In genomic region chr2:8659092-8659734, GRCh38 we compare ENCODE assay signal across 1 cellular context.
TF ChIP-seq lines count a peak whose summit lies in the region.

No MANE protein-coding gene starts in this region.

TF ChIP-seq in HepG2, 621 proteins besides CTCF, POLR2A, EP300 and RAD21 (continued from another document and continues in another):
- no peak for TF ChIP-seq ETS1 (CRISPR knock-in tag; IDR thresholded peaks at IDR 0.05)
- TF ChIP-seq BATF2 (CRISPR knock-in tag; IDR thresholded peaks at IDR 0.05), result no peak
- TF ChIP-seq, protein P1, sequence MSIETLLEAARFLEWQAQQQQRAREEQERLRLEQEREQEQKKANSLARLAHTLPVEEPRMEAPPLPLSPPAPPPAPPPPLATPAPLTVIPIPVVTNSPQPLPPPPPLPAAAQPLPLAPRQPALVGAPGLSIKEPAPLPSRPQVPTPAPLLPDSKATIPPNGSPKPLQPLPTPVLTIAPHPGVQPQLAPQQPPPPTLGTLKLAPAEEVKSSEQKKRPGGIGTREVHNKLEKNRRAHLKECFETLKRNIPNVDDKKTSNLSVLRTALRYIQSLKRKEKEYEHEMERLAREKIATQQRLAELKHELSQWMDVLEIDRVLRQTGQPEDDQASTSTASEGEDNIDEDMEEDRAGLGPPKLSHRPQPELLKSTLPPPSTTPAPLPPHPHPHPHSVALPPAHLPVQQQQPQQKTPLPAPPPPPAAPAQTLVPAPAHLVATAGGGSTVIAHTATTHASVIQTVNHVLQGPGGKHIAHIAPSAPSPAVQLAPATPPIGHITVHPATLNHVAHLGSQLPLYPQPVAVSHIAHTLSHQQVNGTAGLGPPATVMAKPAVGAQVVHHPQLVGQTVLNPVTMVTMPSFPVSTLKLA (IDR thresholded peaks at IDR 0.05), result no peak
- no peak for TF ChIP-seq MYNN (CRISPR knock-in tag; IDR thresholded peaks at IDR 0.05; ENCODE audit: low read depth)
- TF ChIP-seq NFE2L2 (IDR thresholded peaks at IDR 0.05; ENCODE audit: low read length), result no peak
- no peak for TF ChIP-seq ZNF275 (CRISPR knock-in tag; IDR thresholded peaks at IDR 0.05; ENCODE audit: borderline replicate concordance)
- TF ChIP-seq HOXA7 (CRISPR knock-in tag; IDR thresholded peaks at IDR 0.05), result no peak
- TF ChIP-seq, protein P2, sequence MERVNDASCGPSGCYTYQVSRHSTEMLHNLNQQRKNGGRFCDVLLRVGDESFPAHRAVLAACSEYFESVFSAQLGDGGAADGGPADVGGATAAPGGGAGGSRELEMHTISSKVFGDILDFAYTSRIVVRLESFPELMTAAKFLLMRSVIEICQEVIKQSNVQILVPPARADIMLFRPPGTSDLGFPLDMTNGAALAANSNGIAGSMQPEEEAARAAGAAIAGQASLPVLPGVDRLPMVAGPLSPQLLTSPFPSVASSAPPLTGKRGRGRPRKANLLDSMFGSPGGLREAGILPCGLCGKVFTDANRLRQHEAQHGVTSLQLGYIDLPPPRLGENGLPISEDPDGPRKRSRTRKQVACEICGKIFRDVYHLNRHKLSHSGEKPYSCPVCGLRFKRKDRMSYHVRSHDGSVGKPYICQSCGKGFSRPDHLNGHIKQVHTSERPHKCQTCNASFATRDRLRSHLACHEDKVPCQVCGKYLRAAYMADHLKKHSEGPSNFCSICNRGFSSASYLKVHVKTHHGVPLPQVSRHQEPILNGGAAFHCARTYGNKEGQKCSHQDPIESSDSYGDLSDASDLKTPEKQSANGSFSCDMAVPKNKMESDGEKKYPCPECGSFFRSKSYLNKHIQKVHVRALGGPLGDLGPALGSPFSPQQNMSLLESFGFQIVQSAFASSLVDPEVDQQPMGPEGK (CRISPR knock-in tag; IDR thresholded peaks at IDR 0.05), result peak; percentile 72
- no peak for TF ChIP-seq ZNF891 (CRISPR knock-in tag; IDR thresholded peaks at IDR 0.05)
- TF ChIP-seq, protein P3, sequence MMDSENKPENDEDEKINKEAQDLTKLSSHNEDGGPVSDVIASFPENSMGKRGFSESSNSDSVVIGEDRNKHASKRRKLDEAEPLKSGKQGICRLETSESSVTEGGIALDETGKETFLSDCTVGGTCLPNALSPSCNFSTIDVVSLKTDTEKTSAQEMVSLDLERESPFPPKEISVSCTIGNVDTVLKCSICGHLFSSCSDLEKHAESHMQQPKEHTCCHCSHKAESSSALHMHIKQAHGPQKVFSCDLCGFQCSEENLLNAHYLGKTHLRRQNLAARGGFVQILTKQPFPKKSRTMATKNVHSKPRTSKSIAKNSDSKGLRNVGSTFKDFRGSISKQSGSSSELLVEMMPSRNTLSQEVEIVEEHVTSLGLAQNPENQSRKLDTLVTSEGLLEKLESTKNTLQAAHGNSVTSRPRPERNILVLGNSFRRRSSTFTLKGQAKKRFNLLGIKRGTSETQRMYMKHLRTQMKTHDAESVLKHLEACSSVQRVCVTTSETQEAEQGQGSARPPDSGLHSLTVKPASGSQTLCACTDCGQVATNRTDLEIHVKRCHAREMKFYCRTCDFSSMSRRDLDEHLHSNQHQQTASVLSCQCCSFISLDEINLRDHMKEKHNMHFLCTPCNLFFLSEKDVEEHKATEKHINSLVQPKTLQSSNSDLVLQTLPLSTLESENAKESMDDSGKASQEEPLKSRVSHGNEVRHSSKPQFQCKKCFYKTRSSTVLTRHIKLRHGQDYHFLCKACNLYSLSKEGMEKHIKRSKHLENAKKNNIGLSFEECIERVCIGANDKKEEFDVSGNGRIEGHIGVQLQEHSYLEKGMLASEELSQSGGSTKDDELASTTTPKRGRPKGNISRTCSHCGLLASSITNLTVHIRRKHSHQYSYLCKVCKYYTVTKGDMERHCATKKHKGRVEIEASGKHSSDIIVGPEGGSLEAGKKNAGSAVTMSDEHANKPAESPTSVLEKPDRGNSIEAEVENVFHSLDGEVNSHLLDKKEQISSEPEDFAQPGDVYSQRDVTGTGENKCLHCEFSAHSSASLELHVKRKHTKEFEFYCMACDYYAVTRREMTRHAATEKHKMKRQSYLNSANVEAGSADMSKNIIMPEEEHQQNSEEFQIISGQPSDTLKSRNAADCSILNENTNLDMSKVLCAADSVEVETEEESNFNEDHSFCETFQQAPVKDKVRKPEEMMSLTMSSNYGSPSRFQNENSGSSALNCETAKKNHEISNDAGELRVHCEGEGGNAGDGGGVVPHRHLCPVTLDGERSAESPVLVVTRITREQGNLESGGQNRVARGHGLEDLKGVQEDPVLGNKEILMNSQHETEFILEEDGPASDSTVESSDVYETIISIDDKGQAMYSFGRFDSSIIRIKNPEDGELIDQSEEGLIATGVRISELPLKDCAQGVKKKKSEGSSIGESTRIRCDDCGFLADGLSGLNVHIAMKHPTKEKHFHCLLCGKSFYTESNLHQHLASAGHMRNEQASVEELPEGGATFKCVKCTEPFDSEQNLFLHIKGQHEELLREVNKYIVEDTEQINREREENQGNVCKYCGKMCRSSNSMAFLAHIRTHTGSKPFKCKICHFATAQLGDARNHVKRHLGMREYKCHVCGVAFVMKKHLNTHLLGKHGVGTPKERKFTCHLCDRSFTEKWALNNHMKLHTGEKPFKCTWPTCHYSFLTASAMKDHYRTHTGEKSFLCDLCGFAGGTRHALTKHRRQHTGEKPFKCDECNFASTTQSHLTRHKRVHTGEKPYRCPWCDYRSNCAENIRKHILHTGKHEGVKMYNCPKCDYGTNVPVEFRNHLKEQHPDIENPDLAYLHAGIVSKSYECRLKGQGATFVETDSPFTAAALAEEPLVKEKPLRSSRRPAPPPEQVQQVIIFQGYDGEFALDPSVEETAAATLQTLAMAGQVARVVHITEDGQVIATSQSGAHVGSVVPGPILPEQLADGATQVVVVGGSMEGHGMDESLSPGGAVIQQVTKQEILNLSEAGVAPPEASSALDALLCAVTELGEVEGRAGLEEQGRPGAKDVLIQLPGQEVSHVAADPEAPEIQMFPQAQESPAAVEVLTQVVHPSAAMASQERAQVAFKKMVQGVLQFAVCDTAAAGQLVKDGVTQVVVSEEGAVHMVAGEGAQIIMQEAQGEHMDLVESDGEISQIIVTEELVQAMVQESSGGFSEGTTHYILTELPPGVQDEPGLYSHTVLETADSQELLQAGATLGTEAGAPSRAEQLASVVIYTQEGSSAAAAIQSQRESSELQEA (CRISPR knock-in tag; IDR thresholded peaks at IDR 0.05; ENCODE audit: not compliant biosample characterization), result peak; percentile 42
- TF ChIP-seq ZNF563 (CRISPR knock-in tag; IDR thresholded peaks at IDR 0.05), result no peak
- no peak for TF ChIP-seq SUZ12 (IDR thresholded peaks at IDR 0.05; ENCODE audit: low read depth, low read length)
- TF ChIP-seq, protein P4, sequence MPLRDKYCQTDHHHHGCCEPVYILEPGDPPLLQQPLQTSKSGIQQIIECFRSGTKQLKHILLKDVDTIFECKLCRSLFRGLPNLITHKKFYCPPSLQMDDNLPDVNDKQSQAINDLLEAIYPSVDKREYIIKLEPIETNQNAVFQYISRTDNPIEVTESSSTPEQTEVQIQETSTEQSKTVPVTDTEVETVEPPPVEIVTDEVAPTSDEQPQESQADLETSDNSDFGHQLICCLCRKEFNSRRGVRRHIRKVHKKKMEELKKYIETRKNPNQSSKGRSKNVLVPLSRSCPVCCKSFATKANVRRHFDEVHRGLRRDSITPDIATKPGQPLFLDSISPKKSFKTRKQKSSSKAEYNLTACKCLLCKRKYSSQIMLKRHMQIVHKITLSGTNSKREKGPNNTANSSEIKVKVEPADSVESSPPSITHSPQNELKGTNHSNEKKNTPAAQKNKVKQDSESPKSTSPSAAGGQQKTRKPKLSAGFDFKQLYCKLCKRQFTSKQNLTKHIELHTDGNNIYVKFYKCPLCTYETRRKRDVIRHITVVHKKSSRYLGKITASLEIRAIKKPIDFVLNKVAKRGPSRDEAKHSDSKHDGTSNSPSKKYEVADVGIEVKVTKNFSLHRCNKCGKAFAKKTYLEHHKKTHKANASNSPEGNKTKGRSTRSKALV (CRISPR knock-in tag; IDR thresholded peaks at IDR 0.05), result no peak
- peak; percentile 80; the same call in 1 of the 2 replicates for TF ChIP-seq ZNF510 (CRISPR knock-in tag; IDR thresholded peaks at IDR 0.05; ENCODE audit: low read depth)
- no peak for TF ChIP-seq ZNF264 (CRISPR knock-in tag; IDR thresholded peaks at IDR 0.05)
- TF ChIP-seq ZNF441 (CRISPR knock-in tag; IDR thresholded peaks at IDR 0.05; ENCODE audit: borderline replicate concordance), result no peak; the same call in 1 of the 2 replicates
- TF ChIP-seq, protein P5, sequence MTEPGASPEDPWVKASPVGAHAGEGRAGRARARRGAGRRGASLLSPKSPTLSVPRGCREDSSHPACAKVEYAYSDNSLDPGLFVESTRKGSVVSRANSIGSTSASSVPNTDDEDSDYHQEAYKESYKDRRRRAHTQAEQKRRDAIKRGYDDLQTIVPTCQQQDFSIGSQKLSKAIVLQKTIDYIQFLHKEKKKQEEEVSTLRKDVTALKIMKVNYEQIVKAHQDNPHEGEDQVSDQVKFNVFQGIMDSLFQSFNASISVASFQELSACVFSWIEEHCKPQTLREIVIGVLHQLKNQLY (CRISPR knock-in tag; IDR thresholded peaks at IDR 0.05), result 0 out of 2 replicates have a peak, but pooled peaks have one; percentile 42
- no peak for TF ChIP-seq ZFP36L2 (CRISPR knock-in tag; IDR thresholded peaks at IDR 0.05)
- TF ChIP-seq ZNF761 (CRISPR knock-in tag; conservative IDR thresholded peaks at IDR 0.05), result 0 out of 2 replicates have a peak, but pooled peaks have one; percentile 69
- TF ChIP-seq JARID2 (CRISPR knock-in tag; IDR thresholded peaks at IDR 0.05; ENCODE audit: insufficient replicate concordance), result no peak
- TF ChIP-seq, protein P6, sequence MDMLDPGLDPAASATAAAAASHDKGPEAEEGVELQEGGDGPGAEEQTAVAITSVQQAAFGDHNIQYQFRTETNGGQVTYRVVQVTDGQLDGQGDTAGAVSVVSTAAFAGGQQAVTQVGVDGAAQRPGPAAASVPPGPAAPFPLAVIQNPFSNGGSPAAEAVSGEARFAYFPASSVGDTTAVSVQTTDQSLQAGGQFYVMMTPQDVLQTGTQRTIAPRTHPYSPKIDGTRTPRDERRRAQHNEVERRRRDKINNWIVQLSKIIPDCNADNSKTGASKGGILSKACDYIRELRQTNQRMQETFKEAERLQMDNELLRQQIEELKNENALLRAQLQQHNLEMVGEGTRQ (IDR thresholded peaks at IDR 0.05; ENCODE audit: low read depth, low read length), result no peak
- TF ChIP-seq, protein P6 (CRISPR knock-in tag; IDR thresholded peaks at IDR 0.05; ENCODE audit: borderline replicate concordance), result no peak
- TF ChIP-seq REL (CRISPR knock-in tag; conservative IDR thresholded peaks at IDR 0.05), result no peak
- no peak for TF ChIP-seq ZNF605 (CRISPR knock-in tag; IDR thresholded peaks at IDR 0.05)
- no peak for TF ChIP-seq NR3C1 (CRISPR knock-in tag; IDR thresholded peaks at IDR 0.05)
- 0 out of 2 replicates have a peak, but pooled peaks have one; percentile 35 for TF ChIP-seq FOSL2 (CRISPR knock-in tag; IDR thresholded peaks at IDR 0.05)
- TF ChIP-seq ZNF530 (CRISPR knock-in tag; IDR thresholded peaks at IDR 0.05; ENCODE audit: low read depth), result no peak
- TF ChIP-seq, protein P7, sequence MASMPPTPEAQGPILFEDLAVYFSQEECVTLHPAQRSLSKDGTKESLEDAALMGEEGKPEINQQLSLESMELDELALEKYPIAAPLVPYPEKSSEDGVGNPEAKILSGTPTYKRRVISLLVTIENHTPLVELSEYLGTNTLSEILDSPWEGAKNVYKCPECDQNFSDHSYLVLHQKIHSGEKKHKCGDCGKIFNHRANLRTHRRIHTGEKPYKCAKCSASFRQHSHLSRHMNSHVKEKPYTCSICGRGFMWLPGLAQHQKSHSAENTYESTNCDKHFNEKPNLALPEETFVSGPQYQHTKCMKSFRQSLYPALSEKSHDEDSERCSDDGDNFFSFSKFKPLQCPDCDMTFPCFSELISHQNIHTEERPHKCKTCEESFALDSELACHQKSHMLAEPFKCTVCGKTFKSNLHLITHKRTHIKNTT (CRISPR knock-in tag; IDR thresholded peaks at IDR 0.05), result no peak
- no peak for TF ChIP-seq SMAD9 (CRISPR knock-in tag; IDR thresholded peaks at IDR 0.05)
- TF ChIP-seq SSRP1 (CRISPR knock-in tag; IDR thresholded peaks at IDR 0.05), result no peak
- TF ChIP-seq FOXP4 (CRISPR knock-in tag; IDR thresholded peaks at IDR 0.05), result peak; percentile 45; the same call in 1 of the 2 replicates
- peak; percentile 56; the same call in 1 of the 2 replicates for TF ChIP-seq ZNF607 (CRISPR knock-in tag; IDR thresholded peaks at IDR 0.05; ENCODE audit: borderline replicate concordance)
- TF ChIP-seq NCOA5 (CRISPR knock-in tag; IDR thresholded peaks at IDR 0.05), result no peak
- peak; percentile 27; the same call in 1 of the 2 replicates for TF ChIP-seq ZNF12 (CRISPR knock-in tag; IDR thresholded peaks at IDR 0.05)
